9 cellular contexts compared by ENCODE assay signal in the genomic region with DNA sequence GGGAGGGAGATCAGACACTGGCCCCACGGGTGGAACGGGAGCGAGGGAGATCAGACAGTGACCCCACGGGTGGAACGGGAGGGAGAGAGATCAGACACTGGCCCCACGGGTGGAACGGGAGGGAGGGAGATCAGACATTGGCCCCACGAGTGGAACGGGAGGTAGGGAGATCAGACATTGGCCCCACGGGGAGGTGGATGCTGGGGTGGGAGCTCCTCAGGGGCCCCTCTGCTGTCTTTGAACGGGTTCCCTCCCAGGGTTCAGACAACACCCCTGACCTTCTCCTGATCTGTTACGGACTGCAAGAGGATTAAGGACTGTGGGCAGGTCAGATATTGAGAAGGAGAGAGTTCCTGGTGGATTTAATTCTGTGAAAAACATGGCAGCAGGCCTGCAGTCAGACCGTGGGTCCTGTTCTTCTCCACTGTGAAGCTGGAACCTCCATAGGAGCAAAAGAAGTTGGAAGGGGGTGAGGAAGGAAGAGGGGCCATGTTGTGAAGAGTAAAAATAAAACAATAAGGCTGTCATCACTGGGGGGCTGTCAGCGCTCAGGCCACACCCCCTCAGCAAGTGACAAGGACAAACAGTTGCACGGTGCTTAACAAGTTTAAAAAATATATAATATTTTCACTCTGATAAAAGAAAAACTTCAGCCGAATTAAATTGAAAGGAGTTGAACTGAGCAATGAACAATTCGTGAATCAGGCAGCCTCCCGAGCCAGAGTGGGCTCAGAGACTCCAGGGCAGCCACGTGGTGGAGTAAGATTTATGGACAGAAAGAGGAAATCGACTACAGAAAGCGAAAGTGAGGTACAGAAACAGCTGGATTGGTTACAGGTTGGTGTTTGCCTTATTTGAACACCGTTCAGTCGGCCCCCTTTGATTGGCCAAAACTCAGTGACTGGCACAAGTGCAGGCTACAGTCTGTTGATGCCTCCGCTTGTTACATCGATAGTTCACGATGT.
DNase-seq lines count a peak whose midpoint lies in the region; ATAC-seq and FAIRE-seq lines count a peak whose summit lies in the region.
"Had no signal": no experiment of that assay in that cellular context is flagged by ENCODE, and none has a peak within 500 bp of the region (broad histone marks: within the 10 kb centered on the region; RNA-seq: fewer than 3 reads in every experiment).

No MANE protein-coding gene starts in this region.

- H3K4me1 ChIP-seq in effector memory CD4-positive, alpha-beta T cell (ENCODE audit: control insufficient read depth, insufficient read depth, low read length, poor library complexity, severe bottlenecking) = peaks cover 10% of the 10 kb centered on the region

- H3K27ac ChIP-seq in effector memory CD4-positive, alpha-beta T cell (ENCODE audit: insufficient read depth, low read length, poor library complexity, severe bottlenecking) = peak overlapping the region; percentile 28

- peak; percentile 75 for FAIRE-seq in GM18507 (lab: Jason Lieb, UNC)
- FAIRE-seq: endothelial cell of umbilical vein had no signal

- H3K4me3 ChIP-seq in effector memory CD4-positive, alpha-beta T cell (ENCODE audit: insufficient read depth, low read depth, low read length, poor library complexity, severe bottlenecking) = peak overlapping the region; percentile 15

- no peak for ATAC-seq in GM21360 (IDR thresholded peaks at IDR 0.05; ENCODE audit: unreplicated experiment)

- peak; percentile 39 for DNase-seq in GM18507 (ENCODE audit: extremely low spot score, insufficient read length, low read depth)
- peak; percentile 40 for DNase-seq in activated CD4-positive, alpha-beta T cell treated with anti-CD3 and anti-CD28 coated beads for 1 hour
- DNase-seq in effector memory CD4-positive, alpha-beta T cell = peak; percentile 11 to 37 (median 29)
- peak; percentile 27 to 48 for DNase-seq in stimulated activated CD4-positive, alpha-beta T cell treated with anti-CD3 and anti-CD28 coated beads, Interleukin-1b, Interleukin-23, amount 100 ng/mL, for 4 hours (ENCODE audit: low read depth in 2 of 2)
- no peak for DNase-seq in AG20443 (ENCODE audit: low spot score)
- no peak for DNase-seq in RKO (ENCODE audit: low spot score)
- DNase-seq in SK-N-DZ (ENCODE audit: low spot score) = no peak

- no peaks in the 10 kb centered on the region for H3K9me3 ChIP-seq in effector memory CD4-positive, alpha-beta T cell (ENCODE audit: control insufficient read depth, low read length)

- H3K36me3 ChIP-seq in effector memory CD4-positive, alpha-beta T cell (ENCODE audit: control insufficient read depth, insufficient read depth, low read length) = no peaks in the 10 kb centered on the region

- no peaks in the 10 kb centered on the region for H3K27me3 ChIP-seq in effector memory CD4-positive, alpha-beta T cell (replicated peaks; ENCODE audit: control insufficient read depth, insufficient read depth, low read length, poor library complexity, severe bottlenecking)

Comparison
In these comparisons a context has a peak if more than half of its experiments do, and no peak if none do; other contexts are left out.
1. DNase-seq: peak in GM18507 (single experiment), activated CD4-positive, alpha-beta T cell treated with anti-CD3 and anti-CD28 coated beads for 1 hour (single experiment), effector memory CD4-positive, alpha-beta T cell (3 of 3) and stimulated activated CD4-positive, alpha-beta T cell treated with anti-CD3 and anti-CD28 coated beads, Interleukin-1b, Interleukin-23, amount 100 ng/mL, for 4 hours (2 of 2); none in AG20443 (single experiment), RKO (single experiment) and SK-N-DZ (single experiment).